In genomic region chr6:97812940-97813339, GRCh38 we compare ENCODE assay signal across 23 cellular contexts.
"Had no signal": no experiment of that assay in that cellular context is flagged by ENCODE, and none has a peak within 500 bp of the region (broad histone marks: within the 10 kb centered on the region; RNA-seq: fewer than 3 reads in every experiment).

No MANE protein-coding gene starts in this region.

- H3K4me1 Mint-ChIP-seq: naive B cell, nephron had no signal

- H3K27me3 Mint-ChIP-seq: naive B cell had no signal

- DNase-seq: cortex of kidney; dorsolateral prefrontal cortex; effector CD8-positive, alpha-beta T cell; heart left ventricle; hippocampal formation; kidney; left cardiac atrium; left ventricle myocardium inferior; mesenchymal stem cell; naive B cell; sigmoid colon; stimulated activated CD4-positive, alpha-beta T cell treated with anti-CD3 and anti-CD28 coated beads, Interleukin-2, amount 100 ng/mL, for 24 hours; stimulated activated CD4-positive, alpha-beta T cell treated with anti-CD3 and anti-CD28 coated beads, Interleukin-4, amount 100 ng/mL, for 4 hours; stimulated activated naive CD4-positive, alpha-beta T cell; stomach; transverse colon had no signal

- H2AFZ ChIP-seq: parathyroid adenoma had no signal

- H3K9ac ChIP-seq: parathyroid adenoma had no signal

- H3K9me3 ChIP-seq: heart left ventricle, left ventricle myocardium inferior, right atrium auricular region, sigmoid colon, stomach, thoracic aorta, transverse colon had no signal

- H3K79me2 ChIP-seq: parathyroid adenoma had no signal

- H3K27ac ChIP-seq: heart left ventricle, left ventricle myocardium inferior, parathyroid adenoma, right atrium auricular region, sigmoid colon, skin epidermis, stomach, thoracic aorta, transverse colon had no signal

- H3K27ac Mint-ChIP-seq: naive B cell, nephron had no signal

- H3K4me3 Mint-ChIP-seq: naive B cell, nephron had no signal

- H3K9me3 Mint-ChIP-seq: naive B cell, nephron had no signal

- H3K36me3 ChIP-seq: heart left ventricle, left ventricle myocardium inferior, right atrium auricular region, sigmoid colon, stomach, thoracic aorta, transverse colon had no signal

- H3K4me1 ChIP-seq: heart left ventricle, left ventricle myocardium inferior, parathyroid adenoma, right atrium auricular region, sigmoid colon, stomach, transverse colon had no signal

- H3K27me3 ChIP-seq: dorsolateral prefrontal cortex, heart left ventricle, right atrium auricular region, sigmoid colon, stomach, transverse colon had no signal

- ATAC-seq: esophagus mucosa, heart left ventricle, left cardiac atrium had no signal

- H3K4me3 ChIP-seq: dorsolateral prefrontal cortex, heart left ventricle, left ventricle myocardium inferior, lung, right atrium auricular region, sigmoid colon, skin epidermis, stomach, thoracic aorta, transverse colon had no signal
